In the genomic region with DNA sequence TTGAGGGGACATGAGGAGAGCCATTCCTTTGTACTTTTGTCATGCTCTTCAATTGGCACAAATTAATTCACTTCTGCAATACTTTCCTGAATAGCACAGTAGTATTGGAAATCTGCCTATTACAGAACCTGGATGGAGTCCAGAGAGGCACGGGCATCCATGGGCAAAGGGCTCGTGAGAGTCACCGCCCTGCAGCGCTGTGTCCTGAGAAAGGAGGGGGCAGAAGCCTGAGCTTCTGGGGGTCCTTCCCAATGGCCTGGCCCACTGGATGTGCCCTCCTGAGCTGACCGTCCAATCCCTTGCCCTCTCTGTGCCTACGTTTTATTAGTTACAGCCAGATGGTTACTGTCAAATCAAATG, we compare ENCODE assay signal across 1 cellular context.
A peak's percentile ranks its signal among the peaks of the same experiment; 100 is the strongest.
TF ChIP-seq lines count a peak whose summit lies in the region.

No MANE protein-coding gene starts in this region.

TF ChIP-seq in liver, 16 proteins besides CTCF, POLR2A, EP300 and RAD21 (continued from another document):
- TF ChIP-seq, protein P1, sequence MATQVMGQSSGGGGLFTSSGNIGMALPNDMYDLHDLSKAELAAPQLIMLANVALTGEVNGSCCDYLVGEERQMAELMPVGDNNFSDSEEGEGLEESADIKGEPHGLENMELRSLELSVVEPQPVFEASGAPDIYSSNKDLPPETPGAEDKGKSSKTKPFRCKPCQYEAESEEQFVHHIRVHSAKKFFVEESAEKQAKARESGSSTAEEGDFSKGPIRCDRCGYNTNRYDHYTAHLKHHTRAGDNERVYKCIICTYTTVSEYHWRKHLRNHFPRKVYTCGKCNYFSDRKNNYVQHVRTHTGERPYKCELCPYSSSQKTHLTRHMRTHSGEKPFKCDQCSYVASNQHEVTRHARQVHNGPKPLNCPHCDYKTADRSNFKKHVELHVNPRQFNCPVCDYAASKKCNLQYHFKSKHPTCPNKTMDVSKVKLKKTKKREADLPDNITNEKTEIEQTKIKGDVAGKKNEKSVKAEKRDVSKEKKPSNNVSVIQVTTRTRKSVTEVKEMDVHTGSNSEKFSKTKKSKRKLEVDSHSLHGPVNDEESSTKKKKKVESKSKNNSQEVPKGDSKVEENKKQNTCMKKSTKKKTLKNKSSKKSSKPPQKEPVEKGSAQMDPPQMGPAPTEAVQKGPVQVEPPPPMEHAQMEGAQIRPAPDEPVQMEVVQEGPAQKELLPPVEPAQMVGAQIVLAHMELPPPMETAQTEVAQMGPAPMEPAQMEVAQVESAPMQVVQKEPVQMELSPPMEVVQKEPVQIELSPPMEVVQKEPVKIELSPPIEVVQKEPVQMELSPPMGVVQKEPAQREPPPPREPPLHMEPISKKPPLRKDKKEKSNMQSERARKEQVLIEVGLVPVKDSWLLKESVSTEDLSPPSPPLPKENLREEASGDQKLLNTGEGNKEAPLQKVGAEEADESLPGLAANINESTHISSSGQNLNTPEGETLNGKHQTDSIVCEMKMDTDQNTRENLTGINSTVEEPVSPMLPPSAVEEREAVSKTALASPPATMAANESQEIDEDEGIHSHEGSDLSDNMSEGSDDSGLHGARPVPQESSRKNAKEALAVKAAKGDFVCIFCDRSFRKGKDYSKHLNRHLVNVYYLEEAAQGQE (IDR thresholded peaks at IDR 0.05), result peak; percentile 38
- TF ChIP-seq JUND (IDR thresholded peaks at IDR 0.05) (peak in 1 of 2 donors; percentile 30), HNF4A (conservative IDR thresholded peaks at IDR 0.05) (peak; percentile 28 to 67), FOXA1 (IDR thresholded peaks at IDR 0.05) (no peak), GABPA (IDR thresholded peaks at IDR 0.05 in 1 of 2, conservative IDR thresholded peaks at IDR 0.05 in 1 of 2) (no peak), FOXA2 (IDR thresholded peaks at IDR 0.05) (no peak)
